9 cellular contexts compared by ENCODE assay signal in genomic region chr19:4127322-4127721, GRCh38. TPM values are rescaled to one million over a fixed set of nuclear protein-coding genes. Genes with fewer than 3 reads are reported as not detected.
"Had no signal": no experiment of that assay in that cellular context is flagged by ENCODE, and none has a peak within 500 bp of the region (broad histone marks: within the 10 kb centered on the region; RNA-seq: fewer than 3 reads in every experiment).

No MANE protein-coding gene starts in this region.

RNA-seq across cellular contexts. Expression of gene CREB3L3, which starts 26.1 kb away (rescaled TPM):
- total RNA-seq: activated B cell treated with CpG ODN at 0.5 μM for 24 hours; activated CD4-positive, alpha-beta memory T cell treated with anti-CD3 and anti-CD28 coated beads for 36 hours; activated CD4-positive, alpha-beta T cell treated with anti-CD3 and anti-CD28 coated beads, Interleukin-2, amount 10 ng/mL, durations not matched to agents 24 days and 14 days; activated CD8-positive, alpha-beta memory T cell treated with anti-CD3 and anti-CD28 coated beads for 36 hours; activated CD8-positive, alpha-beta T cell treated with anti-CD3 and anti-CD28 coated beads for 36 hours; activated naive CD8-positive, alpha-beta T cell treated with anti-CD3 and anti-CD28 coated beads, Interleukin-2, amount 10 ng/mL, durations not matched to agents 7 days and 5 days; bronchial epithelial cell; cardiac muscle cell had no signal
- polyA plus RNA-seq: cardiac muscle cell had no signal

RNA-seq across cellular contexts. Expression of gene ANKRD24, which starts 55.2 kb away (rescaled TPM):
- total RNA-seq: ascending aorta had no signal
